12 cellular contexts compared by ENCODE assay signal in genomic region chr10:68601490-68602265, GRCh38. TPM values are rescaled to one million over a fixed set of nuclear protein-coding genes. Genes with fewer than 3 reads are reported as not detected.
A peak's percentile ranks its signal among the peaks of the same experiment; 100 is the strongest.
DNase-seq lines count a peak whose midpoint lies in the region; ATAC-seq, FAIRE-seq and TF ChIP-seq lines count a peak whose summit lies in the region.
"Had no signal": no experiment of that assay in that cellular context is flagged by ENCODE, and none has a peak within 500 bp of the region (broad histone marks: within the 10 kb centered on the region; RNA-seq: fewer than 3 reads in every experiment).

No MANE protein-coding gene starts in this region.

- no peak overlapping the region for H3K9ac ChIP-seq in endothelial cell of umbilical vein (replicated peaks; ENCODE audit: extremely low read depth, insufficient read depth, low read length)

- H3K36me3 ChIP-seq in heart right ventricle (peaks cover 0 to 7% (median 0%) of the 10 kb centered on the region in 9 donors), right atrium auricular region (no peaks in the 10 kb centered on the region), SJCRH30 (no peaks in the 10 kb centered on the region), endothelial cell of umbilical vein (ENCODE audit: control insufficient read depth in 2 of 2, extremely low read depth in 1 of 2, insufficient read depth in 2 of 2, low read length in 2 of 2) (no peaks in the 10 kb centered on the region), thoracic aorta (no peaks in the 10 kb centered on the region), transverse colon (no peaks in the 10 kb centered on the region)
- H3K36me3 ChIP-seq: pancreas had no signal

- no peaks in the 10 kb centered on the region for H4K20me1 ChIP-seq in endothelial cell of umbilical vein (replicated peaks; ENCODE audit: control insufficient read depth, extremely low read depth, insufficient read depth, low read length)

- no peaks in the 10 kb centered on the region for H3K27me3 ChIP-seq in heart right ventricle
- no peaks in the 10 kb centered on the region for H3K27me3 ChIP-seq in right atrium auricular region
- H3K27me3 ChIP-seq in SJCRH30, result no peaks in the 10 kb centered on the region
- H3K27me3 ChIP-seq in endothelial cell of umbilical vein (ENCODE audit: control insufficient read depth in 2 of 2, insufficient read depth in 2 of 2, low read length in 2 of 2), result no peaks in the 10 kb centered on the region
- no peaks in the 10 kb centered on the region for H3K27me3 ChIP-seq in thoracic aorta (replicated peaks; ENCODE audit: insufficient read depth)
- H3K27me3 ChIP-seq in transverse colon, result no peaks in the 10 kb centered on the region
- H3K27me3 ChIP-seq: pancreas had no signal

- TF ChIP-seq POLR2A in endothelial cell of umbilical vein (IDR thresholded peaks at IDR 0.05; ENCODE audit: low read depth, low read length) (no peak), transverse colon (IDR thresholded peaks at IDR 0.05) (no peak)

- WGBS in heart right ventricle, 2 donors, result 20 to 39% methylated on average over 2 of the region's 2 CpGs
- 40 to 56% methylated on average over 2 of the region's 2 CpGs for WGBS in transverse colon (ENCODE audit: low coverage in 1 of 2), 2 donors

- H3K4me3 ChIP-seq in heart right ventricle, result peak overlapping the region in 7 of 10 donors; percentile 44 to 68 (median 60)
- H3K4me3 ChIP-seq in right atrium auricular region, result no peak overlapping the region
- H3K4me3 ChIP-seq in SJCRH30, result peak overlapping the region; percentile 51; the same call in 1 of the 2 replicates
- no peak overlapping the region for H3K4me3 ChIP-seq in endothelial cell of umbilical vein (replicated peaks in 1 of 3; ENCODE audit: insufficient read depth in 1 of 3, low read depth in 1 of 3, low read length in 3 of 3)
- peak overlapping the region; percentile 73 for H3K4me3 ChIP-seq in thoracic aorta
- H3K4me3 ChIP-seq in transverse colon, result no peak overlapping the region

- in situ Hi-C loops in transverse colon (cut with MboI; ENCODE audit: low pct_ligation_motif_present in 1 of 4, low pct_unique_long_range_greater_than_20kb in 1 of 4, low sequenced_read_pairs in 3 of 4), result no loop called here

- FAIRE-seq in endothelial cell of umbilical vein (lab: Jason Lieb, UNC), result no peak
- FAIRE-seq: pancreas had no signal

- dilution Hi-C loops in endothelial cell of umbilical vein (cut with MboI; ENCODE audit: extremely low pct_ligation_motif_present, low sequenced_read_pairs), result no loop called here

- H3K4me1 ChIP-seq in heart right ventricle (peaks cover 4 to 53% (median 34%) of the 10 kb centered on the region in 9 donors), right atrium auricular region (peaks cover 0 to 27% of the 10 kb centered on the region in 2 donors), SJCRH30 (0 out of 2 replicates have a peak, but pooled peaks cover 4% of the 10 kb centered on the region), endothelial cell of umbilical vein (ENCODE audit: control insufficient read depth, extremely low read depth, insufficient read depth, low read length) (peaks cover 14% of the 10 kb centered on the region), thoracic aorta (ENCODE audit: control insufficient read depth in 1 of 2, low read depth in 2 of 2) (peaks cover 23 to 32% of the 10 kb centered on the region in 2 donors), transverse colon (peaks cover 9 to 40% (median 33%) of the 10 kb centered on the region in 4 donors)

- peak overlapping the region; percentile 97 for H3K4me2 ChIP-seq in endothelial cell of umbilical vein (ENCODE audit: insufficient read depth, low read length)

- CTCF ChIA-PET in endothelial cell of umbilical vein (lab: Charles Lee), result no interaction called here

- ATAC-seq in heart right ventricle, result no peak
- ATAC-seq in thoracic aorta (ENCODE audit: insufficient number of reproducible peaks, low FRiP score, low read depth), result no peak
- ATAC-seq: pancreas had no signal

- H3K79me2 ChIP-seq in endothelial cell of umbilical vein (ENCODE audit: control insufficient read depth, insufficient read depth, low read length), result no peaks in the 10 kb centered on the region

- intact Hi-C loops in heart right ventricle (cut with DNase I), result loop anchor here in 4 of 10 donors (2.0 to 5.0 kb wide), 2 partner anchors 39 to 41 kb away; partner anchors contain the start of gene TET1 (in 4 of the 4)
- intact Hi-C loops in endothelial cell of umbilical vein (cut with micrococcal nuclease), result no loop called here
- intact Hi-C loops in transverse colon (cut with DNase I; ENCODE audit: low total_unique reads), result loop anchor here (5.0 kb wide), 1 partner anchor 39 kb away; the partner anchor contains the start of gene TET1

- no peak overlapping the region for H2AFZ ChIP-seq in endothelial cell of umbilical vein (ENCODE audit: low read depth, low read length)

- TF ChIP-seq EP300 in transverse colon (IDR thresholded peaks at IDR 0.05; ENCODE audit: low read depth), result no peak

- no peaks in the 10 kb centered on the region for H3K9me1 ChIP-seq in endothelial cell of umbilical vein (replicated peaks; ENCODE audit: control insufficient read depth, extremely low read depth, insufficient read depth, low read length)

- H3K27ac ChIP-seq in heart right ventricle (peak overlapping the region in 1 of 10 donors; percentile 70), right atrium auricular region (no peak overlapping the region), SJCRH30 (no peak overlapping the region), endothelial cell of umbilical vein (ENCODE audit: insufficient read depth, low read depth, low read length) (no peak overlapping the region), thoracic aorta (no peak overlapping the region), transverse colon (no peak overlapping the region)
- H3K27ac ChIP-seq: coronary artery had no signal

- TF ChIP-seq CTCF in heart right ventricle (IDR thresholded peaks at IDR 0.05) (no peak), right atrium auricular region (IDR thresholded peaks at IDR 0.05) (no peak), endothelial cell of umbilical vein (IDR thresholded peaks at IDR 0.05; ENCODE audit: extremely low read depth in 1 of 2, insufficient read depth in 1 of 2, low read depth in 1 of 2, low read length in 2 of 2) (no peak), thoracic aorta (IDR thresholded peaks at IDR 0.05) (no peak), transverse colon (IDR thresholded peaks at IDR 0.05) (no peak)

- BruUV-seq in endothelial cell of umbilical vein (replicated peaks; lab: Mats Ljungman, UMichigan), result no TSS peak

- DNase-seq in heart right ventricle, result no peak
- DNase-seq in right atrium auricular region (ENCODE audit: low spot score), result no peak
- no peak for DNase-seq in SJCRH30
- DNase-seq in endothelial cell of umbilical vein (ENCODE audit: low read depth, low spot score), result no peak
- no peak for DNase-seq in thoracic aorta (ENCODE audit: low spot score)
- no peak for DNase-seq in kidney glomerular epithelial cell (lab: John Stamatoyannopoulos, UW)
- no peak for DNase-seq in stimulated activated CD4-positive, alpha-beta T cell treated with anti-CD3 and anti-CD28 coated beads, Interleukin-12 subunit alpha, Interleukin-12 subunit beta, amount 100 ng/mL, for 4 hours
- no peak for DNase-seq in transverse colon
- DNase-seq: activated CD8-positive, alpha-beta memory T cell treated with anti-CD3 and anti-CD28 coated beads for 24 hours; DMS53; pancreas had no signal

- H3K9me3 ChIP-seq in heart right ventricle, result no peaks in the 10 kb centered on the region
- H3K9me3 ChIP-seq in right atrium auricular region, result no peaks in the 10 kb centered on the region
- no peaks in the 10 kb centered on the region for H3K9me3 ChIP-seq in SJCRH30 (replicated peaks)
- no peaks in the 10 kb centered on the region for H3K9me3 ChIP-seq in endothelial cell of umbilical vein (replicated peaks; ENCODE audit: control insufficient read depth, insufficient read depth, low read length)
- H3K9me3 ChIP-seq in thoracic aorta, result no peaks in the 10 kb centered on the region
- H3K9me3 ChIP-seq in transverse colon, result no peaks in the 10 kb centered on the region
- H3K9me3 ChIP-seq: pancreas had no signal

- POLR2A ChIA-PET in endothelial cell of umbilical vein (lab: Charles Lee), result interaction anchor here (0.7 kb wide), 1 partner anchor 42 kb away, joined by 3 read pairs; the partner anchor contains the start of gene TET1

TF ChIP-seq in endothelial cell of umbilical vein, 7 proteins besides CTCF, POLR2A, EP300 and RAD21:
- no peak for TF ChIP-seq MAX (IDR thresholded peaks at IDR 0.05; ENCODE audit: insufficient read depth, insufficient read length)
- no peak for TF ChIP-seq FOS (IDR thresholded peaks at IDR 0.05; ENCODE audit: borderline replicate concordance, insufficient read depth, low read length)
- no peak for TF ChIP-seq GATA2 (IDR thresholded peaks at IDR 0.05; ENCODE audit: insufficient read depth, insufficient read length, low read depth, low read length)
- no peak for TF ChIP-seq JUN (IDR thresholded peaks at IDR 0.05; ENCODE audit: borderline replicate concordance, insufficient read depth, insufficient read length, low read depth)
- TF ChIP-seq POLR2AphosphoS5 (IDR thresholded peaks at IDR 0.05; ENCODE audit: insufficient read depth, low read depth, low read length), result no peak
- TF ChIP-seq MYC (IDR thresholded peaks at IDR 0.05; ENCODE audit: low read depth, low read length), result no peak
- TF ChIP-seq EZH2 (IDR thresholded peaks at IDR 0.05; ENCODE audit: borderline replicate concordance, low read depth, low read length, severe bottlenecking), result no peak
TF ChIP-seq in endothelial cell of umbilical vein: peak in this region for 0.

RNA-seq across cellular contexts. Expression of gene TET1, which starts 41.5 kb away (rescaled TPM):
- total RNA-seq in heart right ventricle (1 to 10 TPM; 1.9 to 4.2 (median 3.1) TPM), right atrium auricular region (1 to 10 TPM; 2.4 to 3.0 TPM), endothelial cell of umbilical vein (1.3 and 1.5 TPM in 2 replicates), thoracic aorta (1 to 10 TPM; 2.4 to 4.0 TPM), transverse colon (1 to 10 TPM; 1.5 to 3.3 (median 1.5) TPM)
- polyA plus RNA-seq in heart right ventricle (under 1 TPM; 0.17 to 0.29 TPM), endothelial cell of umbilical vein (0.21 and 0.23 TPM in 2 replicates)
- total RNA-seq in SJCRH30 (2014; rRNA removed; shearing (Covaris generic)), result 12.8 and 13.0 TPM in 2 replicates
- polyA plus RNA-seq in endothelial cell of umbilical vein (2011; cell fraction: cytosol; rRNA removed), result 0.26 and 0.27 TPM in 2 replicates
- 0.63 and 0.70 TPM in 2 replicates for polyA plus RNA-seq in endothelial cell of umbilical vein (2011; cell fraction: nucleus; rRNA removed)
- polyA plus RNA-seq in endothelial cell of umbilical vein (2012), result 0.35 and 0.37 TPM in 2 replicates
- 1.6 and 2.0 TPM in 2 replicates for polyA minus RNA-seq in endothelial cell of umbilical vein
- not detected for polyA minus RNA-seq in endothelial cell of umbilical vein (2011; cell fraction: cytosol; rRNA and poly(A)+ RNA removed)
- polyA minus RNA-seq in endothelial cell of umbilical vein (2011; cell fraction: nucleus; rRNA and poly(A)+ RNA removed), result 2.3 and 3.3 TPM in 2 replicates

Comparison
In these comparisons a context has a peak if more than half of its experiments do, and no peak if none do; other contexts are left out.
1. H3K4me3 ChIP-seq: peak in heart right ventricle (7 of 10), SJCRH30 (single experiment) and thoracic aorta (single experiment); none in right atrium auricular region (0 of 2), endothelial cell of umbilical vein (0 of 3) and transverse colon (0 of 4).